In genomic region chr6:109389650-109390274, GRCh38 we compare ENCODE assay signal across 17 cellular contexts.
DNase-seq lines count a peak whose midpoint lies in the region; ATAC-seq and TF ChIP-seq lines count a peak whose summit lies in the region.
"Had no signal": no experiment of that assay in that cellular context is flagged by ENCODE, and none has a peak within 500 bp of the region (broad histone marks: within the 10 kb centered on the region; RNA-seq: fewer than 3 reads in every experiment).

No MANE protein-coding gene starts in this region.

- peaks cover 3 to 25% (median 23%) of the 10 kb centered on the region in 5 donors for H3K4me1 ChIP-seq in subcutaneous abdominal adipose tissue (ENCODE audit: control insufficient read depth in 5 of 5, insufficient read depth in 5 of 5, low read length in 5 of 5)

- H3K27me3 ChIP-seq in subcutaneous abdominal adipose tissue (ENCODE audit: control insufficient read depth in 5 of 5, insufficient read depth in 4 of 5, low read length in 5 of 5) = no peaks in the 10 kb centered on the region
- H3K27me3 ChIP-seq: spleen had no signal

- peak; percentile 56 for ATAC-seq in SK-N-SH treated with all-trans-retinoic acid at 6 μM for 48 hours

- no peak for TF ChIP-seq CTCF in fibroblast of mammary gland (conservative IDR thresholded peaks at IDR 0.05; ENCODE audit: control insufficient read depth, insufficient read depth, low read depth, low read length)

- no peaks in the 10 kb centered on the region for H3K36me3 ChIP-seq in subcutaneous abdominal adipose tissue (ENCODE audit: control insufficient read depth in 5 of 5, insufficient read depth in 5 of 5, low read length in 5 of 5)
- H3K36me3 ChIP-seq: spleen had no signal

- H3K4me3 ChIP-seq in fibroblast of mammary gland (ENCODE audit: control insufficient read depth, low read depth, low read length) = no peak overlapping the region
- H3K4me3 ChIP-seq in subcutaneous abdominal adipose tissue (ENCODE audit: low read depth in 1 of 5, low read length in 5 of 5) = no peak overlapping the region
- H3K4me3 ChIP-seq: spleen had no signal

- peak overlapping the region in 4 of 5 donors; percentile 9 to 41 (median 36) for H3K9ac ChIP-seq in subcutaneous abdominal adipose tissue (ENCODE audit: low read length in 5 of 5)

- no peaks in the 10 kb centered on the region for H3K9me3 ChIP-seq in subcutaneous abdominal adipose tissue (ENCODE audit: control insufficient read depth in 5 of 5, low read length in 5 of 5)
- H3K9me3 ChIP-seq: spleen had no signal

- DNase-seq in fibroblast of mammary gland (ENCODE audit: low read depth) (peak; percentile 60), medulla oblongata (ENCODE audit: extremely low spot score) (peak; percentile 43), NCI-H1105 treated with DMSO at 0.1 percent for 48 hours (lab: John Stamatoyannopoulos, UW) (no peak), NCI-H446 (lab: John Stamatoyannopoulos, UW) (no peak)
- DNase-seq in activated naive CD4-positive, alpha-beta T cell (lab: John Stamatoyannopoulos, UW) = no peak
- DNase-seq: activated CD4-positive, alpha-beta T cell treated with anti-CD3 and anti-CD28 coated beads for 4 hours; activated CD8-positive, alpha-beta memory T cell treated with anti-CD3 and anti-CD28 coated beads for 24 hours; activated gamma-delta T cell; cerebellar nuclear complex; DND-41; glutamatergic neuron; H9; NCI-H1417 treated with DMSO at 0.1 percent for 48 hours; NCI-H345; spleen had no signal

- peak overlapping the region; percentile 61 for H3K27ac ChIP-seq in subcutaneous abdominal adipose tissue (ENCODE audit: low read depth, low read length)

TF ChIP-seq in SK-N-SH treated with all-trans-retinoic acid at 6 μM for 48 hours, 23 proteins besides CTCF, POLR2A, EP300 and RAD21:
- TF ChIP-seq, protein P1, sequence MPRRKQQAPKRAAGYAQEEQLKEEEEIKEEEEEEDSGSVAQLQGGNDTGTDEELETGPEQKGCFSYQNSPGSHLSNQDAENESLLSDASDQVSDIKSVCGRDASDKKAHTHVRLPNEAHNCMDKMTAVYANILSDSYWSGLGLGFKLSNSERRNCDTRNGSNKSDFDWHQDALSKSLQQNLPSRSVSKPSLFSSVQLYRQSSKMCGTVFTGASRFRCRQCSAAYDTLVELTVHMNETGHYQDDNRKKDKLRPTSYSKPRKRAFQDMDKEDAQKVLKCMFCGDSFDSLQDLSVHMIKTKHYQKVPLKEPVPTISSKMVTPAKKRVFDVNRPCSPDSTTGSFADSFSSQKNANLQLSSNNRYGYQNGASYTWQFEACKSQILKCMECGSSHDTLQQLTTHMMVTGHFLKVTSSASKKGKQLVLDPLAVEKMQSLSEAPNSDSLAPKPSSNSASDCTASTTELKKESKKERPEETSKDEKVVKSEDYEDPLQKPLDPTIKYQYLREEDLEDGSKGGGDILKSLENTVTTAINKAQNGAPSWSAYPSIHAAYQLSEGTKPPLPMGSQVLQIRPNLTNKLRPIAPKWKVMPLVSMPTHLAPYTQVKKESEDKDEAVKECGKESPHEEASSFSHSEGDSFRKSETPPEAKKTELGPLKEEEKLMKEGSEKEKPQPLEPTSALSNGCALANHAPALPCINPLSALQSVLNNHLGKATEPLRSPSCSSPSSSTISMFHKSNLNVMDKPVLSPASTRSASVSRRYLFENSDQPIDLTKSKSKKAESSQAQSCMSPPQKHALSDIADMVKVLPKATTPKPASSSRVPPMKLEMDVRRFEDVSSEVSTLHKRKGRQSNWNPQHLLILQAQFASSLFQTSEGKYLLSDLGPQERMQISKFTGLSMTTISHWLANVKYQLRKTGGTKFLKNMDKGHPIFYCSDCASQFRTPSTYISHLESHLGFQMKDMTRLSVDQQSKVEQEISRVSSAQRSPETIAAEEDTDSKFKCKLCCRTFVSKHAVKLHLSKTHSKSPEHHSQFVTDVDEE (CRISPR knock-in tag; IDR thresholded peaks at IDR 0.05) = no peak
- TF ChIP-seq ISL1 (CRISPR knock-in tag; IDR thresholded peaks at IDR 0.05) = peak; percentile 52; the same call in 1 of the 2 replicates
- TF ChIP-seq TCF4 (CRISPR knock-in tag; IDR thresholded peaks at IDR 0.05; ENCODE audit: borderline replicate concordance) = no peak
- no peak for TF ChIP-seq TOX (CRISPR knock-in tag; IDR thresholded peaks at IDR 0.05; ENCODE audit: borderline replicate concordance)

Comparison
In these comparisons a context has a peak if more than half of its experiments do, and no peak if none do; other contexts are left out.
1. DNase-seq: peak in fibroblast of mammary gland (single experiment) and medulla oblongata (single experiment); none in NCI-H1105 treated with DMSO at 0.1 percent for 48 hours (single experiment), NCI-H446 (0 of 2) and activated naive CD4-positive, alpha-beta T cell (0 of 4).